Comparison of ENCODE assay signal across 1 cellular context in the genomic region with DNA sequence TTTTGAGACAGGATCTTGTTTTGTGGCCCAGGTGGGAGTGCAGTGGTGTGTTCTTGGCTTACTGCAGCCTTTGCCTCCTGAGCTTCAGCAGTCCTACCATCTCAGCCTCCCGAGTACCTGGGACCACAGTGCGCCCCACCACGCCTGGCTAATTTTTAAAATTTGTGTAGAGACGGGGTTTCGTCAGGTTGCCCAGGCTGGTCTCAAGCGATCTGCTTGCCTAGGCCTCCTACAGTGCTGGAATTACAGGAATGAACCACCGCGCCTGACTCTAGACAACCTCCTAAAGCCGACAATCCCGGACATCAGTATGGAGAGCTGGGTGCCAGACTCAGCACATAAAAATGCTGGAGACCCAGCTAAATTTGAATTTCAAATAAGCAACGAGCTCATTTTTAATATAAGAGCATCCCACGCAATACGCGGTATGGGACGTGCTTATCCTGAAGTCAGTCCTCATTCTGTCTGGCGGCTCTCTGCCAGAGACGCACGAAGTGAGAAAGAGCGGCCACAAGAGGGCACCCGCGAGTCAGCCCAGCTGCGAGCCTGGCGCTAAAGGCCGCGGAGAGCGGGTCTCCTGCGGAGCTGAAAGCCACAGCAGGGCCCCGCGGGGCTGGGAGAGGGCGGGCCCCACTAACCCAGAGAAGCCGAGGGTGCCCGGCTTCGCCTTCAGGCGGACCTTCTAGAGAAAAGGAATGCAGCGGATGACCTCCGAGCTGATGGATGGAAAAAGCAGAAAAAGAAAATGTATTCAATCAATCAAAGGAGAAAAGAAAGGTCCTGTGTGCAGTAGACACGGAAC.
A peak's percentile ranks its signal among the peaks of the same experiment; 100 is the strongest.
TF ChIP-seq lines count a peak whose summit lies in the region.

No MANE protein-coding gene starts in this region.

TF ChIP-seq in K562, 482 proteins besides CTCF, POLR2A, EP300 and RAD21:
- no peak for TF ChIP-seq POLR3G (IDR thresholded peaks at IDR 0.05; ENCODE audit: extremely low read depth, insufficient read length, insufficient replicate concordance)
- TF ChIP-seq ZBTB33 (CRISPR knock-in tag; IDR thresholded peaks at IDR 0.05), result no peak
- no peak for TF ChIP-seq STAT5A (IDR thresholded peaks at IDR 0.05; ENCODE audit: borderline replicate concordance, low read length)
- TF ChIP-seq DMBX1 (CRISPR knock-in tag; IDR thresholded peaks at IDR 0.05; ENCODE audit: borderline replicate concordance), result no peak
- TF ChIP-seq SPI1 (IDR thresholded peaks at IDR 0.05; ENCODE audit: borderline replicate concordance, low read depth, low read length), result no peak
- no peak for TF ChIP-seq SMAD1 (IDR thresholded peaks at IDR 0.05; ENCODE audit: low read depth, low read length, partially characterized antibody)
- TF ChIP-seq KLF16 (IDR thresholded peaks at IDR 0.05), result no peak
- TF ChIP-seq ZNF23 (CRISPR knock-in tag; IDR thresholded peaks at IDR 0.05), result no peak
- no peak for TF ChIP-seq MBD2 (IDR thresholded peaks at IDR 0.05; ENCODE audit: borderline replicate concordance, low read depth)
- TF ChIP-seq HNRNPLL (IDR thresholded peaks at IDR 0.05; ENCODE audit: low read depth, low read length, poor library complexity, severe bottlenecking), result peak; percentile 18
- TF ChIP-seq SMC3 (conservative IDR thresholded peaks at IDR 0.05; ENCODE audit: insufficient read depth, low read depth, low read length), result peak; percentile 58; the same call in 1 of the 2 replicates
- peak in 1 of 2 experiments; percentile 27; a peak in 1 of 4 replicates for TF ChIP-seq MAZ (CRISPR knock-in tag; conservative IDR thresholded peaks at IDR 0.05 in 1 of 2, IDR thresholded peaks at IDR 0.05 in 1 of 2)
- TF ChIP-seq ATF6 (CRISPR knock-in tag; IDR thresholded peaks at IDR 0.05), result no peak
- peak; percentile 31 for TF ChIP-seq NFIC (IDR thresholded peaks at IDR 0.05)
- TF ChIP-seq CREM (IDR thresholded peaks at IDR 0.05; ENCODE audit: low read depth), result 0 out of 2 replicates have a peak, but pooled peaks have one; percentile 25
- peak; percentile 33; the same call in 1 of the 2 replicates for TF ChIP-seq ARID2 (IDR thresholded peaks at IDR 0.05)
- 0 out of 2 replicates have a peak, but pooled peaks have one; percentile 27 for TF ChIP-seq L3MBTL2 (IDR thresholded peaks at IDR 0.05)
- TF ChIP-seq RB1 (IDR thresholded peaks at IDR 0.05; ENCODE audit: low read depth), result peak; percentile 75
- TF ChIP-seq, protein P1, sequence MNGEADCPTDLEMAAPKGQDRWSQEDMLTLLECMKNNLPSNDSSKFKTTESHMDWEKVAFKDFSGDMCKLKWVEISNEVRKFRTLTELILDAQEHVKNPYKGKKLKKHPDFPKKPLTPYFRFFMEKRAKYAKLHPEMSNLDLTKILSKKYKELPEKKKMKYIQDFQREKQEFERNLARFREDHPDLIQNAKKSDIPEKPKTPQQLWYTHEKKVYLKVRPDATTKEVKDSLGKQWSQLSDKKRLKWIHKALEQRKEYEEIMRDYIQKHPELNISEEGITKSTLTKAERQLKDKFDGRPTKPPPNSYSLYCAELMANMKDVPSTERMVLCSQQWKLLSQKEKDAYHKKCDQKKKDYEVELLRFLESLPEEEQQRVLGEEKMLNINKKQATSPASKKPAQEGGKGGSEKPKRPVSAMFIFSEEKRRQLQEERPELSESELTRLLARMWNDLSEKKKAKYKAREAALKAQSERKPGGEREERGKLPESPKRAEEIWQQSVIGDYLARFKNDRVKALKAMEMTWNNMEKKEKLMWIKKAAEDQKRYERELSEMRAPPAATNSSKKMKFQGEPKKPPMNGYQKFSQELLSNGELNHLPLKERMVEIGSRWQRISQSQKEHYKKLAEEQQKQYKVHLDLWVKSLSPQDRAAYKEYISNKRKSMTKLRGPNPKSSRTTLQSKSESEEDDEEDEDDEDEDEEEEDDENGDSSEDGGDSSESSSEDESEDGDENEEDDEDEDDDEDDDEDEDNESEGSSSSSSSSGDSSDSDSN (IDR thresholded peaks at IDR 0.05; ENCODE audit: borderline replicate concordance in 1 of 2, low read depth in 2 of 2, low read length in 2 of 2), result 0 out of 4 replicates have a peak, but pooled peaks of 1 of the 2 experiments have one; percentile 28
- TF ChIP-seq MYC (IDR thresholded peaks at IDR 0.05; ENCODE audit: low read depth, low read length), result 0 out of 2 replicates have a peak, but pooled peaks have one; percentile 13
- TF ChIP-seq MYC (CRISPR knock-in tag; IDR thresholded peaks at IDR 0.05; ENCODE audit: borderline replicate concordance, low read depth), result no peak
- peak; percentile 82; the same call in 1 of the 2 replicates for TF ChIP-seq TFAP4 (CRISPR knock-in tag; IDR thresholded peaks at IDR 0.05; ENCODE audit: borderline replicate concordance)
- no peak for TF ChIP-seq RBM39 (optimal IDR thresholded peaks at IDR 0.05; ENCODE audit: low read depth, low read length)
- TF ChIP-seq ZBTB7A (IDR thresholded peaks at IDR 0.05; ENCODE audit: borderline replicate concordance, control insufficient read depth, low read depth, low read length), result peak; percentile 36; the same call in 1 of the 2 replicates
